ENCODE assay signal across 1 cellular context in genomic region chr16:84367750-84368320, GRCh38.
TF ChIP-seq lines count a peak whose summit lies in the region.

No MANE protein-coding gene starts in this region.

TF ChIP-seq in SK-N-SH treated with all-trans-retinoic acid at 6 μM for 48 hours, 23 proteins besides CTCF, POLR2A, EP300 and RAD21 (continued from another document):
- TF ChIP-seq POU6F1 (CRISPR knock-in tag; IDR thresholded peaks at IDR 0.05; ENCODE audit: borderline replicate concordance, low read depth) (no peak), ISL1 (CRISPR knock-in tag; IDR thresholded peaks at IDR 0.05) (no peak), RARB (CRISPR knock-in tag; IDR thresholded peaks at IDR 0.05) (no peak), SNAI2 (CRISPR knock-in tag; IDR thresholded peaks at IDR 0.05) (no peak), CSDC2 (CRISPR knock-in tag; IDR thresholded peaks at IDR 0.05) (no peak), PPARA (CRISPR knock-in tag; IDR thresholded peaks at IDR 0.05; ENCODE audit: borderline replicate concordance) (no peak)
